Comparison of ENCODE assay signal across 8 cellular contexts in the genomic region with DNA sequence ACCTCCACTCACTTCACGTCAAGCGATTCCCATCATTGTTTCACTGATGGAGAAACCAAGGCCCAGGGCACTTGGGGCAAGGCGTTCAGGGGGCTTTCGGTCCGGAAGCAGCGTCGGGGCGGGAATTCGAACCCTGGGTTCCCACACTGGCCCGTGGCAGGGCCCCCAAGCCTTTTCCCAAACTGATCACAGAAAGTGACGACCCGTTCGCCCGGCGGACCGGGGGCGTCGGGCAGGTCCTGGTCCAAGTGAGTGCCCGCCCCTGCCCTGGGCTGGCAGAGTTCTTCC. TPM values are rescaled to one million over a fixed set of nuclear protein-coding genes. Genes with fewer than 3 reads are reported as not detected.
DNase-seq lines count a peak whose midpoint lies in the region; ATAC-seq and TF ChIP-seq lines count a peak whose summit lies in the region.

No MANE protein-coding gene starts in this region.

- CTCF ChIA-PET in CD4-positive, alpha-beta memory T cell (lab: Charles Lee; ENCODE audit: partially characterized antibody), result no interaction called here
- CTCF ChIA-PET in mammary epithelial cell (lab: Charles Lee; ENCODE audit: low non-redundant PET), result no interaction called here

- ATAC-seq in HG03460 (IDR thresholded peaks at IDR 0.05; ENCODE audit: unreplicated experiment) (peak; percentile 2), naive B cell (ENCODE audit: low read depth in 2 of 2) (no peak), HG03469 (IDR thresholded peaks at IDR 0.05; ENCODE audit: unreplicated experiment) (no peak), HG03342 (IDR thresholded peaks at IDR 0.05; ENCODE audit: unreplicated experiment) (no peak), GM18517 (IDR thresholded peaks at IDR 0.05; ENCODE audit: unreplicated experiment) (no peak)

- H3K4me2 ChIP-seq in mammary epithelial cell (ENCODE audit: insufficient read depth, low read depth, low read length), result peak overlapping the region; percentile 99

- H3K9ac ChIP-seq in mammary epithelial cell (ENCODE audit: insufficient read depth, low read length), result peak overlapping the region; percentile 75

- H3K9me3 Mint-ChIP-seq in CD4-positive, alpha-beta memory T cell, result peaks cover 0 to 2% (median 0%) of the 10 kb centered on the region in 8 donors
- peaks cover 0 to 15% (median 0%) of the 10 kb centered on the region in 7 donors for H3K9me3 Mint-ChIP-seq in naive B cell

- 0% methylated on average over 3 of the region's 19 CpGs for WGBS in mammary epithelial cell (ENCODE audit: low coverage, missing lambda C conversion rate)

- peaks cover 27% of the 10 kb centered on the region for H3K4me1 ChIP-seq in CD4-positive, alpha-beta memory T cell (ENCODE audit: insufficient read depth, low read length)
- peaks cover 10% of the 10 kb centered on the region for H3K4me1 ChIP-seq in mammary epithelial cell (ENCODE audit: insufficient read depth, low read length)

- H3K27me3 ChIP-seq in CD4-positive, alpha-beta memory T cell (ENCODE audit: insufficient read depth, low read length), result no peaks in the 10 kb centered on the region
- no peaks in the 10 kb centered on the region for H3K27me3 ChIP-seq in mammary epithelial cell (ENCODE audit: insufficient read depth, low read length)

- peaks cover 40% of the 10 kb centered on the region for H3K79me2 ChIP-seq in mammary epithelial cell (ENCODE audit: insufficient read depth, low read length)

- peak overlapping the region; percentile 93 for H3K27ac ChIP-seq in CD4-positive, alpha-beta memory T cell (ENCODE audit: low read depth, low read length)
- H3K27ac ChIP-seq in mammary epithelial cell (ENCODE audit: insufficient read depth, low read depth, low read length), result peak overlapping the region; percentile 85

- in situ Hi-C loops in mammary epithelial cell (cut with MboI; ENCODE audit: low sequenced_read_pairs in 2 of 2), result no loop called here

- intact Hi-C loops in CD4-positive, alpha-beta memory T cell (cut with micrococcal nuclease), result loop anchor here (1.0 to 5.0 kb wide), 7 partner anchors 46 to 1758 kb away; a partner anchor contains a TSS
- intact Hi-C loops in mammary epithelial cell (cut with micrococcal nuclease), result no loop called here

- H3K4me3 ChIP-seq in CD4-positive, alpha-beta memory T cell (ENCODE audit: low read length in 2 of 2), result peak overlapping the region; percentile 97 to 99
- H3K4me3 ChIP-seq in mammary epithelial cell (replicated peaks in 1 of 3; ENCODE audit: insufficient read depth in 1 of 3, low read depth in 2 of 3, low read length in 3 of 3), result peak overlapping the region; percentile 72 to 87 (median 74)

- H3K9me3 ChIP-seq in CD4-positive, alpha-beta memory T cell (ENCODE audit: control insufficient read depth in 1 of 2, low read length in 2 of 2), result no peaks in the 10 kb centered on the region
- no peaks in the 10 kb centered on the region for H3K9me3 ChIP-seq in mammary epithelial cell (replicated peaks; ENCODE audit: insufficient read depth, low read length)

- peaks cover 30 to 50% (median 38%) of the 10 kb centered on the region in 4 donors for H3K4me1 Mint-ChIP-seq in CD4-positive, alpha-beta memory T cell
- H3K4me1 Mint-ChIP-seq in naive B cell, result peaks cover 36 to 45% (median 44%) of the 10 kb centered on the region in 3 donors

- no TSS peak for BruUV-seq in mammary epithelial cell (replicated peaks; lab: Mats Ljungman, UMichigan)

- peak in 1 of 5 donors; percentile 4 for DNase-seq in CD4-positive, alpha-beta memory T cell
- DNase-seq in mammary epithelial cell, result no peak
- DNase-seq in naive B cell, result no peak
- no peak for DNase-seq in hippocampal formation (lab: John Stamatoyannopoulos, UW)

- peaks cover 28 to 46% of the 10 kb centered on the region in 2 donors for H3K36me3 Mint-ChIP-seq in CD4-positive, alpha-beta memory T cell
- H3K36me3 Mint-ChIP-seq in naive B cell, result peaks cover 11 to 28% of the 10 kb centered on the region in 2 donors

- no peak for TF ChIP-seq CTCF in mammary epithelial cell (conservative IDR thresholded peaks at IDR 0.05 in 1 of 2, IDR thresholded peaks at IDR 0.05 in 1 of 2; ENCODE audit: extremely low read depth in 1 of 2, insufficient read depth in 1 of 2, low read depth in 1 of 2, low read length in 2 of 2)

- peaks cover 12% of the 10 kb centered on the region for H3K36me3 ChIP-seq in CD4-positive, alpha-beta memory T cell (ENCODE audit: insufficient read depth, low read length)
- no peaks in the 10 kb centered on the region for H3K36me3 ChIP-seq in mammary epithelial cell (ENCODE audit: insufficient read depth, low read length)

- H3K27me3 Mint-ChIP-seq in CD4-positive, alpha-beta memory T cell, result peaks cover 0 to 1% of the 10 kb centered on the region in 2 donors
- H3K27me3 Mint-ChIP-seq in naive B cell, result peaks cover 5 to 15% (median 13%) of the 10 kb centered on the region in 3 donors

- peak overlapping the region; percentile 94 to 100 (median 98) for H3K4me3 Mint-ChIP-seq in CD4-positive, alpha-beta memory T cell
- H3K4me3 Mint-ChIP-seq in naive B cell, result peak overlapping the region; percentile 94 to 100 (median 98)

- dilution Hi-C loops in mammary epithelial cell (cut with HindIII; ENCODE audit: low sequenced_read_pairs), result no loop called here

- POLR2A ChIA-PET in CD4-positive, alpha-beta memory T cell (lab: Charles Lee; ENCODE audit: partially characterized antibody), result interaction anchor here (1.8 to 2.1 kb wide), 2 partner anchors 19 to 22 kb away, joined by 6 to 27 read pairs; no protein-coding TSS in a partner anchor

- H3K27ac Mint-ChIP-seq in CD4-positive, alpha-beta memory T cell, result peak overlapping the region; percentile 98 to 100 (median 99)
- peak overlapping the region; percentile 98 to 100 (median 99) for H3K27ac Mint-ChIP-seq in naive B cell

- H2AFZ ChIP-seq in mammary epithelial cell (ENCODE audit: low read depth, low read length), result peak overlapping the region; percentile 100

- no peaks in the 10 kb centered on the region for H4K20me1 ChIP-seq in mammary epithelial cell (ENCODE audit: insufficient read depth, low read length)

RNA-seq across cellular contexts. Expression of a gene that starts 0.9 kb away (rescaled TPM):
- 10 to 100 TPM; 82.4 to 85.4 TPM for total RNA-seq in CD4-positive, alpha-beta memory T cell
- polyA plus RNA-seq in CD4-positive, alpha-beta memory T cell, result 10 to 100 TPM; 30.5 to 49.1 TPM
- total RNA-seq in mammary epithelial cell, result 10 to 100 TPM; 22.3 to 54.7 TPM
- polyA plus RNA-seq in mammary epithelial cell, result 23.2 TPM
- 29.0 TPM for polyA minus RNA-seq in mammary epithelial cell
- polyA plus RNA-seq in naive B cell (ENCODE audit: low read depth in 6 of 6), result 10 to 100 TPM; 12.6 to 45.4 (median 33.1) TPM

RNA-seq across cellular contexts. Expression of a gene that starts 9.1 kb away (rescaled TPM):
- 10 to 100 TPM; 12.5 to 16.0 TPM for total RNA-seq in CD4-positive, alpha-beta memory T cell
- polyA plus RNA-seq in CD4-positive, alpha-beta memory T cell, result 1 to 10 TPM; 1.9 to 5.4 TPM
- total RNA-seq in mammary epithelial cell, result 10 to 100 TPM in 1 of 2 donors, under 1 TPM in 1; 0.33 to 10.6 TPM
- polyA plus RNA-seq in mammary epithelial cell (0.48 TPM), naive B cell (ENCODE audit: low read depth in 6 of 6) (under 1 TPM in 3 of 6 donors, not detected in 3; 0.45 to 1.00 (median 0.59) TPM)
- polyA minus RNA-seq in mammary epithelial cell, result not detected
